In genomic region chr5:158478139-158478538, GRCh38 we compare ENCODE assay signal across 27 cellular contexts.
"Had no signal": no experiment of that assay in that cellular context is flagged by ENCODE, and none has a peak within 500 bp of the region (broad histone marks: within the 10 kb centered on the region; RNA-seq: fewer than 3 reads in every experiment).

No MANE protein-coding gene starts in this region.

- H3K27ac ChIP-seq: dorsolateral prefrontal cortex, epithelial cell of prostate, gastrocnemius medialis, neural progenitor cell, prostate gland, right atrium auricular region, sigmoid colon, testis, tibial artery had no signal

- H3K9me3 ChIP-seq: gastrocnemius medialis, mucosa of descending colon, prostate gland, right atrium auricular region, sigmoid colon, testis, tibial artery had no signal

- DNase-seq: dorsolateral prefrontal cortex; effector CD4-positive, alpha-beta T cell; foreskin fibroblast; gastrocnemius medialis; head of caudate nucleus; kidney; mucosa of descending colon; naive thymus-derived CD4-positive, alpha-beta T cell; sigmoid colon; stimulated activated CD4-positive, alpha-beta T cell treated with anti-CD3 and anti-CD28 coated beads, Interleukin-2, amount 100 ng/mL, for 24 hours; stimulated activated CD4-positive, alpha-beta T cell treated with anti-CD3 and anti-CD28 coated beads, Interleukin-4, amount 100 ng/mL, for 24 hours; stimulated activated naive CD8-positive, alpha-beta T cell treated with anti-CD3 and anti-CD28 coated beads, Interleukin-15, Interleukin-2, amounts not matched to agents 100 U/mL and 50 U/mL, for 24 hours; substantia nigra; testis; tibial artery had no signal

- H3K27ac Mint-ChIP-seq: memory B cell; mesothelial cell of epicardium; naive thymus-derived CD4-positive, alpha-beta T cell; neural progenitor cell; stimulated activated memory B cell treated with anti-CD40 and anti-IgM and Interleukin-4, amounts not matched to agents 10 μg/mL and 1 μg/mL and 100 μg/mL, for 72 hours; type B pancreatic cell had no signal

- ATAC-seq: esophagus mucosa; gastrocnemius medialis; left lobe of liver; mucosa of descending colon; naive thymus-derived CD4-positive, alpha-beta T cell; stimulated activated memory B cell treated with anti-CD40 and anti-IgM and Interleukin-4, amounts not matched to agents 10 μg/mL and 1 μg/mL and 100 μg/mL, for 72 hours; stimulated activated naive CD8-positive, alpha-beta T cell treated with anti-CD3 and anti-CD28 coated beads, Interleukin-15, Interleukin-2, amounts not matched to agents 100 U/mL and 50 U/mL, for 24 hours had no signal

- H3K9ac ChIP-seq: neural progenitor cell had no signal

- H3K4me3 ChIP-seq: dorsolateral prefrontal cortex, gastrocnemius medialis, lung, mucosa of descending colon, neural progenitor cell, prostate gland, right atrium auricular region, sigmoid colon, testis, tibial artery had no signal

- H3K4me2 ChIP-seq: neural progenitor cell had no signal

- H3K36me3 ChIP-seq: gastrocnemius medialis, neural progenitor cell, prostate gland, right atrium auricular region, sigmoid colon, tibial artery had no signal

- H3K4me1 ChIP-seq: gastrocnemius medialis, prostate gland, right atrium auricular region, tibial artery had no signal

- H2AFZ ChIP-seq: neural progenitor cell had no signal

- H3K36me3 Mint-ChIP-seq: memory B cell; mesothelial cell of epicardium; naive thymus-derived CD4-positive, alpha-beta T cell; stimulated activated memory B cell treated with anti-CD40 and anti-IgM and Interleukin-4, amounts not matched to agents 10 μg/mL and 1 μg/mL and 100 μg/mL, for 72 hours; type B pancreatic cell had no signal

- H3K9me3 Mint-ChIP-seq: memory B cell; mesothelial cell of epicardium; nephron; stimulated activated memory B cell treated with anti-CD40 and anti-IgM and Interleukin-4, amounts not matched to agents 10 μg/mL and 1 μg/mL and 100 μg/mL, for 72 hours; type B pancreatic cell had no signal

- H3K4me3 Mint-ChIP-seq: memory B cell; mesothelial cell of epicardium; nephron; neural progenitor cell; stimulated activated memory B cell treated with anti-CD40 and anti-IgM and Interleukin-4, amounts not matched to agents 10 μg/mL and 1 μg/mL and 100 μg/mL, for 72 hours; type B pancreatic cell had no signal

- H3K27me3 ChIP-seq: gastrocnemius medialis, neural progenitor cell, right atrium auricular region, sigmoid colon, testis, tibial artery had no signal
